In genomic region chr16:57743886-57744645, GRCh38 we compare ENCODE assay signal across 25 cellular contexts. TPM values are rescaled to one million over a fixed set of nuclear protein-coding genes. Genes with fewer than 3 reads are reported as not detected.
A peak's percentile ranks its signal among the peaks of the same experiment; 100 is the strongest.
DNase-seq lines count a peak whose midpoint lies in the region; ATAC-seq, FAIRE-seq and TF ChIP-seq lines count a peak whose summit lies in the region.
"Had no signal": no experiment of that assay in that cellular context is flagged by ENCODE, and none has a peak within 500 bp of the region (broad histone marks: within the 10 kb centered on the region; RNA-seq: fewer than 3 reads in every experiment).

No MANE protein-coding gene starts in this region.

- TF ChIP-seq POLR2A in A549 (IDR thresholded peaks at IDR 0.05; ENCODE audit: low read length) (no peak), erythroblast (IDR thresholded peaks at IDR 0.05; ENCODE audit: low read length) (no peak), transverse colon (IDR thresholded peaks at IDR 0.05) (no peak)

- H3K4me3 Mint-ChIP-seq in neural progenitor cell, result no peak overlapping the region
- H3K4me3 Mint-ChIP-seq: CD4-positive, alpha-beta memory T cell; HFFc6 had no signal

- TF ChIP-seq CTCF in A549 (IDR thresholded peaks at IDR 0.05) (no peak), neural progenitor cell (IDR thresholded peaks at IDR 0.05) (no peak), transverse colon (IDR thresholded peaks at IDR 0.05) (no peak)

- intact Hi-C loops in transverse colon (cut with DNase I; ENCODE audit: low total_unique reads), result loop anchor here (5.0 kb wide), 1 partner anchor 523 kb away; no protein-coding TSS in a partner anchor

- in situ Hi-C loops in transverse colon (cut with MboI; ENCODE audit: low pct_ligation_motif_present in 1 of 4, low pct_unique_long_range_greater_than_20kb in 1 of 4, low sequenced_read_pairs in 3 of 4), result no loop called here

- peak overlapping the region in 10 of 11 experiments; percentile 9 to 71 (median 42); a peak in 12 of 22 replicates for H3K9ac ChIP-seq in BLaER1 treated with 17β-estradiol and CSF1 and Interleukin-3, amounts not matched to agents 10 nM and 100 nM
- peak overlapping the region; percentile 32 for H3K9ac ChIP-seq in neural progenitor cell
- H3K9ac ChIP-seq: KMS-11 had no signal

- H3K9me3 ChIP-seq in A549 (no peaks in the 10 kb centered on the region), neural progenitor cell (ENCODE audit: low read depth) (no peaks in the 10 kb centered on the region), transverse colon (no peaks in the 10 kb centered on the region)
- no peaks in the 10 kb centered on the region for H3K9me3 ChIP-seq in BLaER1 treated with 17β-estradiol and CSF1 and Interleukin-3, amounts not matched to agents 10 nM and 100 nM (replicated peaks in 1 of 11)

- 93% methylated on average over 22 of the region's 23 CpGs for WGBS in A549 (ENCODE audit: missing lambda C conversion rate)
- 90 to 100% methylated on average over 1 to 21 of the region's 23 CpGs for WGBS in transverse colon (ENCODE audit: low coverage in 1 of 2), 2 donors

- H3K27me3 ChIP-seq in BLaER1 treated with 17β-estradiol and CSF1 and Interleukin-3, amounts not matched to agents 10 nM and 100 nM, result no peaks in the 10 kb centered on the region
- no peaks in the 10 kb centered on the region for H3K27me3 ChIP-seq in neural progenitor cell
- H3K27me3 ChIP-seq in transverse colon, result no peaks in the 10 kb centered on the region

- H3K27me3 Mint-ChIP-seq in neural progenitor cell (ENCODE audit: insufficient read depth, low read depth), result no peaks in the 10 kb centered on the region
- H3K27me3 Mint-ChIP-seq: CD4-positive, alpha-beta memory T cell had no signal

- ATAC-seq in A549 (no peak), HG02623 (IDR thresholded peaks at IDR 0.05; ENCODE audit: unreplicated experiment) (no peak)

- H3K27ac ChIP-seq in A549 (no peak overlapping the region), neural progenitor cell (no peak overlapping the region), transverse colon (no peak overlapping the region)
- peak overlapping the region in 7 of 11 experiments; percentile 20 to 64 (median 38); a peak in 10 of 22 replicates for H3K27ac ChIP-seq in BLaER1 treated with 17β-estradiol and CSF1 and Interleukin-3, amounts not matched to agents 10 nM and 100 nM
- H3K27ac ChIP-seq: HL-60, KMS-11 had no signal

- H3K36me3 Mint-ChIP-seq in neural progenitor cell, result peaks cover 6% of the 10 kb centered on the region

- H4K20me1 ChIP-seq in BLaER1 treated with 17β-estradiol and CSF1 and Interleukin-3, amounts not matched to agents 10 nM and 100 nM, result peaks cover 0 to 4% (median 0%) of the 10 kb centered on the region in 11 experiments; a peak in 3 of 22 replicates
- H4K20me1 ChIP-seq in neural progenitor cell (ENCODE audit: low read depth), result no peaks in the 10 kb centered on the region

- H3K4me2 ChIP-seq in A549 (no peak overlapping the region), neural progenitor cell (no peak overlapping the region)
- peak overlapping the region in 8 of 11 experiments; percentile 45 to 90 (median 78); a peak in 15 of 22 replicates for H3K4me2 ChIP-seq in BLaER1 treated with 17β-estradiol and CSF1 and Interleukin-3, amounts not matched to agents 10 nM and 100 nM
- H3K4me2 ChIP-seq: KMS-11 had no signal

- peaks cover 4% of the 10 kb centered on the region for H3F3A ChIP-seq in neural progenitor cell (ENCODE audit: low read depth)

- no peak for FAIRE-seq in A549 (lab: Jason Lieb, UNC)
- FAIRE-seq: GM12892, RCC 7860 had no signal

- no peak overlapping the region for H2AFZ ChIP-seq in neural progenitor cell (replicated peaks)

- H3K27ac Mint-ChIP-seq in neural progenitor cell, result no peak overlapping the region
- H3K27ac Mint-ChIP-seq: HFFc6 had no signal

- H3K36me3 ChIP-seq in BLaER1 treated with 17β-estradiol and CSF1 and Interleukin-3, amounts not matched to agents 10 nM and 100 nM, result peaks cover 14 to 96% (median 52%) of the 10 kb centered on the region in 11 experiments; a peak in 21 of 22 replicates
- H3K36me3 ChIP-seq in neural progenitor cell (no peaks in the 10 kb centered on the region), transverse colon (no peaks in the 10 kb centered on the region)

- POLR2A ChIA-PET in A549 (lab: Yijun Ruan, JAX), result no interaction called here

- H3K4me1 ChIP-seq in A549 (no peaks in the 10 kb centered on the region), neural progenitor cell (peaks cover 9% of the 10 kb centered on the region), transverse colon (no peaks in the 10 kb centered on the region)
- H3K4me1 ChIP-seq in BLaER1 treated with 17β-estradiol and CSF1 and Interleukin-3, amounts not matched to agents 10 nM and 100 nM, result peaks cover 0 to 72% (median 61%) of the 10 kb centered on the region in 10 experiments; a peak in 16 of 20 replicates

- H3K79me2 ChIP-seq in neural progenitor cell (ENCODE audit: low read depth), result no peaks in the 10 kb centered on the region

- TF ChIP-seq RAD21 in A549 (conservative IDR thresholded peaks at IDR 0.05 in 1 of 2, IDR thresholded peaks at IDR 0.05 in 1 of 2), result no peak

- DNase-seq in A549 (ENCODE audit: low read depth in 1 of 2, low spot score in 1 of 2), result no peak
- peak; percentile 10 to 27 for DNase-seq in erythroblast (lab: John Stamatoyannopoulos, UW)
- DNase-seq in neural progenitor cell (ENCODE audit: low spot score), result no peak
- DNase-seq in ureter (ENCODE audit: low spot score), result no peak
- DNase-seq in NCI-H526 (lab: John Stamatoyannopoulos, UW), result no peak
- DNase-seq in transverse colon, result no peak
- DNase-seq: CD4-positive, alpha-beta memory T cell; DND-41; H7; HFFc6; NCI-H1105; NCI-H146; NCI-H2029; NCI-H2171; NCI-H345; NCI-H524; SHP77 had no signal

- H3K9me3 Mint-ChIP-seq in neural progenitor cell, result no peaks in the 10 kb centered on the region
- H3K9me3 Mint-ChIP-seq: CD4-positive, alpha-beta memory T cell; HFFc6 had no signal

- H3K4me3 ChIP-seq in A549 (no peak overlapping the region), neural progenitor cell (no peak overlapping the region), transverse colon (no peak overlapping the region)
- no peak overlapping the region for H3K4me3 ChIP-seq in BLaER1 treated with 17β-estradiol and CSF1 and Interleukin-3, amounts not matched to agents 10 nM and 100 nM

- peaks cover 5% of the 10 kb centered on the region for H3K4me1 Mint-ChIP-seq in neural progenitor cell

- TF ChIP-seq EP300 in A549 (IDR thresholded peaks at IDR 0.05) (no peak), transverse colon (IDR thresholded peaks at IDR 0.05; ENCODE audit: low read depth) (no peak)

- CTCF ChIA-PET in A549 (lab: Yijun Ruan, JAX), result interaction anchor here (1.0 to 2.4 kb wide), 5 partner anchors 8 to 167 kb away, joined by 3 to 18 read pairs (median 3); no protein-coding TSS in a partner anchor

TF ChIP-seq in A549, 52 proteins besides CTCF, POLR2A, EP300 and RAD21:
- TF ChIP-seq ZFP36 (IDR thresholded peaks at IDR 0.05; ENCODE audit: borderline replicate concordance, partially characterized antibody) (peak; percentile 78), USF2 (IDR thresholded peaks at IDR 0.05) (no peak)

RNA-seq across cellular contexts. Expression of gene KATNB1, which starts 8.5 kb away (rescaled TPM):
- polyA plus RNA-seq in A549 (2011; rRNA removed), result 18.6 and 21.1 TPM in 2 replicates
- polyA plus RNA-seq in A549 (2012; cell fraction: cytosol; rRNA removed), result 43.2 and 53.0 TPM in 2 replicates
- polyA plus RNA-seq in A549 (2012; cell fraction: nucleus; rRNA removed), result 124 and 158 TPM in 2 replicates
- 18.1 to 21.0 TPM (median 19.1 TPM) in 3 replicates for polyA plus RNA-seq in A549 (2017; fragmentation: RNase III; extraction: RNeasy Plus Mini Kit Qiagen cat#74134 plus additional on column Dnase treatment)
- polyA minus RNA-seq in A549 (2011; rRNA and poly(A)+ RNA removed), result 14.3 and 22.3 TPM in 2 replicates
- total RNA-seq in neural progenitor cell (ENCODE audit: low replicate concordance), result 33.5 and 48.2 TPM in 2 replicates
- 19.0 TPM for total RNA-seq in ureter
- 10 to 100 TPM; 11.3 to 28.4 (median 22.3) TPM for total RNA-seq in transverse colon

RNA-seq across cellular contexts. Expression of gene DRC7, which starts 49.5 kb away (rescaled TPM):
- polyA plus RNA-seq in A549 (2011; rRNA removed) (0.17 and 0.28 TPM in 2 replicates), A549 (2017; fragmentation: RNase III; extraction: RNeasy Plus Mini Kit Qiagen cat#74134 plus additional on column Dnase treatment) (0.10 to 0.28 TPM (median 0.10 TPM) in 3 replicates)
- 0.05 and 0.19 TPM in 2 replicates for polyA plus RNA-seq in A549 (2012; cell fraction: cytosol; rRNA removed)
- 0.11 and 0.20 TPM in 2 replicates for polyA plus RNA-seq in A549 (2012; cell fraction: nucleus; rRNA removed)
- 0.91 TPM in 1 of 2 replicates, not detected in the other for polyA minus RNA-seq in A549 (2011; rRNA and poly(A)+ RNA removed)
- total RNA-seq in neural progenitor cell (ENCODE audit: low replicate concordance) (0.41 and 0.84 TPM in 2 replicates), ureter (0.49 TPM), transverse colon (not detected)
- total RNA-seq: CD4-positive, alpha-beta memory T cell; HFFc6; HT-29 had no signal
- polyA plus RNA-seq: BJ; CD4-positive, alpha-beta memory T cell had no signal

RNA-seq across cellular contexts. Expression of gene KIFC3, which starts 58.2 kb away (rescaled TPM):
- polyA plus RNA-seq in A549 (2011; rRNA removed), result 127 and 128 TPM in 2 replicates
- 236 and 291 TPM in 2 replicates for polyA plus RNA-seq in A549 (2012; cell fraction: cytosol; rRNA removed)
- 781 and 955 TPM in 2 replicates for polyA plus RNA-seq in A549 (2012; cell fraction: nucleus; rRNA removed)
- polyA plus RNA-seq in A549 (2017; fragmentation: RNase III; extraction: RNeasy Plus Mini Kit Qiagen cat#74134 plus additional on column Dnase treatment), result 171 to 180 TPM (median 178 TPM) in 3 replicates
- polyA minus RNA-seq in A549 (2011; rRNA and poly(A)+ RNA removed), result 225 and 333 TPM in 2 replicates
- 0.28 and 1.6 TPM in 2 replicates for total RNA-seq in neural progenitor cell (ENCODE audit: low replicate concordance)
- total RNA-seq in ureter, result 117 TPM
- total RNA-seq in transverse colon, result 10 to 100 TPM in 2 of 4 donors, 1 to 10 TPM in 2; 5.2 to 46.8 (median 13.5) TPM
- polyA plus RNA-seq: CD4-positive, alpha-beta memory T cell had no signal

Comparison
In these comparisons a context has a peak if more than half of its experiments do, and no peak if none do; other contexts are left out.
1. DNase-seq: peak in erythroblast (2 of 2); none in A549 (0 of 2), neural progenitor cell (single experiment), ureter (single experiment), NCI-H526 (0 of 2) and transverse colon (single experiment).
2. H3K27ac ChIP-seq: peak in BLaER1 treated with 17β-estradiol and CSF1 and Interleukin-3, amounts not matched to agents 10 nM and 100 nM (7 of 11); none in A549 (0 of 2), neural progenitor cell (single experiment) and transverse colon (0 of 4).
3. H3K4me2 ChIP-seq: peak in BLaER1 treated with 17β-estradiol and CSF1 and Interleukin-3, amounts not matched to agents 10 nM and 100 nM (8 of 11); none in A549 (single experiment) and neural progenitor cell (single experiment).